Comparison of ENCODE assay signal across 10 cellular contexts in genomic region chr12:119008273-119008672, GRCh38. TPM values are rescaled to one million over a fixed set of nuclear protein-coding genes. Genes with fewer than 3 reads are reported as not detected.
DNase-seq lines count a peak whose midpoint lies in the region; ATAC-seq and TF ChIP-seq lines count a peak whose summit lies in the region.
"Not testable (repeated sequence)": the region's sequence is repeated elsewhere in the genome, so short reads cannot be mapped to it uniquely, and the experiment has no call there.
"Had no signal": no experiment of that assay in that cellular context is flagged by ENCODE, and none has a peak within 500 bp of the region (broad histone marks: within the 10 kb centered on the region; RNA-seq: fewer than 3 reads in every experiment).

No MANE protein-coding gene starts in this region.

- peaks cover 56% of the 10 kb centered on the region for H3K4me1 ChIP-seq in GM23338 (ENCODE audit: insufficient read depth)
- peaks cover 63% of the 10 kb centered on the region for H3K4me1 ChIP-seq in iPS-18a (ENCODE audit: control insufficient read depth, low read depth, low read length)
- not testable (repeated sequence) for H3K4me1 ChIP-seq in liver (ENCODE audit: control insufficient read depth in 4 of 4, insufficient read depth in 4 of 4, low read length in 3 of 4); upper lobe of right lung

- not testable (repeated sequence) for TF ChIP-seq EP300 in neural cell (conservative IDR thresholded peaks at IDR 0.05; ENCODE audit: poor library complexity, severe bottlenecking)

- not testable (repeated sequence) for H3K9ac ChIP-seq in iPS-18a (ENCODE audit: low read length); liver (ENCODE audit: low read depth in 1 of 2, low read length in 2 of 2); neural cell (ENCODE audit: low read length)

- not testable (repeated sequence) for H3K36me3 Mint-ChIP-seq in GM23338 (ENCODE audit: low read depth)
- H3K36me3 Mint-ChIP-seq in brain, result peaks cover 44% of the 10 kb centered on the region

- not testable (repeated sequence) for TF ChIP-seq CTCF in GM23338 (conservative IDR thresholded peaks at IDR 0.05; ENCODE audit: low read depth in 2 of 2); brain (conservative IDR thresholded peaks at IDR 0.05); liver (IDR thresholded peaks at IDR 0.05; ENCODE audit: low read depth, low read length, missing input control); neural cell (IDR thresholded peaks at IDR 0.05; ENCODE audit: poor library complexity, severe bottlenecking); upper lobe of right lung (IDR thresholded peaks at IDR 0.05)

- not testable (repeated sequence) for H3K9me3 ChIP-seq in iPS-18a (ENCODE audit: control insufficient read depth, low read depth, low read length); liver (ENCODE audit: control insufficient read depth in 4 of 4, low read length in 3 of 4); neural cell (ENCODE audit: low read length); upper lobe of right lung

- ATAC-seq in GM23338, result not testable (repeated sequence)
- peak; percentile 55 for ATAC-seq in upper lobe of right lung

- not testable (repeated sequence) for H3K36me3 ChIP-seq in GM23338 (ENCODE audit: insufficient read depth); iPS-18a (ENCODE audit: control insufficient read depth, low read depth, low read length); liver (ENCODE audit: control insufficient read depth in 4 of 4, insufficient read depth in 3 of 4, low read depth in 1 of 4, low read length in 3 of 4); neural cell (ENCODE audit: insufficient read depth, low read length); upper lobe of right lung

- 27% methylated on average over 1 of the region's 1 CpG for WGBS in liver

- peak overlapping the region; percentile 98; the same call in 1 of the 2 replicates for H2AFZ ChIP-seq in GM23338
- H2AFZ ChIP-seq in neural cell (ENCODE audit: low read depth, low read length), result not testable (repeated sequence)

- H3K27me3 ChIP-seq in GM23338 (ENCODE audit: insufficient read depth); iPS-18a (ENCODE audit: control insufficient read depth, insufficient read depth, low read length); liver (ENCODE audit: control insufficient read depth in 4 of 4, insufficient read depth in 4 of 4, low read length in 3 of 4); neural cell (ENCODE audit: insufficient read depth, low read depth, low read length): not testable (repeated sequence)
- H3K27me3 ChIP-seq in upper lobe of right lung, result peaks cover 23% of the 10 kb centered on the region

- not testable (repeated sequence) for H3F3A ChIP-seq in GM23338 (replicated peaks; ENCODE audit: low read depth); neural cell (ENCODE audit: insufficient read depth, low read length, poor library complexity, severe bottlenecking)

- intact Hi-C loops in upper lobe of right lung (cut with DNase I), result not testable (repeated sequence)

- not testable (repeated sequence) for H3K27ac Mint-ChIP-seq in GM23338
- peak overlapping the region in 4 of 5 experiments; percentile 84 to 96 (median 90) for H3K27ac Mint-ChIP-seq in brain

- peak overlapping the region; percentile 97 for H3K4me2 ChIP-seq in GM23338
- H3K4me2 ChIP-seq in neural cell (ENCODE audit: low read length), result not testable (repeated sequence)

- peaks cover 11% of the 10 kb centered on the region for H3K27me3 Mint-ChIP-seq in GM23338 (ENCODE audit: insufficient read depth, low read depth, poor library complexity)
- not testable (repeated sequence) for H3K27me3 Mint-ChIP-seq in brain

- not testable (repeated sequence) for DNase-seq in GM23338 (ENCODE audit: low spot score); upper lobe of right lung
- DNase-seq in NCI-H2171 treated with DMSO at 0.1 percent for 48 hours (lab: John Stamatoyannopoulos, UW), result peak; percentile 17

- not testable (repeated sequence) for H3K9me3 Mint-ChIP-seq in GM23338
- peaks cover 12 to 32% (median 23%) of the 10 kb centered on the region in 5 experiments for H3K9me3 Mint-ChIP-seq in brain

- H3K27ac ChIP-seq in GM23338 (ENCODE audit: low read depth); iPS-18a (ENCODE audit: low read length); liver (ENCODE audit: low read depth in 1 of 2, low read length in 2 of 2); neural cell (ENCODE audit: low read length); upper lobe of right lung: not testable (repeated sequence)

- H3K4me3 Mint-ChIP-seq in GM23338 (0 out of 3 replicates have a peak overlapping the region, but pooled peaks have one; percentile 56), brain (peak overlapping the region; percentile 69 to 81 (median 73))

- H3K4me3 ChIP-seq in GM23338, result peak overlapping the region; percentile 62
- peak overlapping the region; percentile 55 for H3K4me3 ChIP-seq in iPS-18a (ENCODE audit: low read length)
- H3K4me3 ChIP-seq in liver (ENCODE audit: low read depth in 1 of 3, low read length in 3 of 3); upper lobe of right lung: not testable (repeated sequence)
- H3K4me3 ChIP-seq in neural cell (ENCODE audit: low read length), result peak overlapping the region; percentile 53

- peaks cover 57% of the 10 kb centered on the region for H3K4me1 Mint-ChIP-seq in GM23338
- H3K4me1 Mint-ChIP-seq in brain, result peaks cover 65% of the 10 kb centered on the region

- H3K9me2 ChIP-seq in GM23338 (ENCODE audit: insufficient read depth); neural cell (ENCODE audit: insufficient read depth, low read length): not testable (repeated sequence)

- not testable (repeated sequence) for TF ChIP-seq RAD21 in liver (IDR thresholded peaks at IDR 0.05); neural cell (conservative IDR thresholded peaks at IDR 0.05)

- H4K20me1 ChIP-seq in GM23338 (replicated peaks; ENCODE audit: insufficient read depth); neural cell (ENCODE audit: insufficient read depth): not testable (repeated sequence)

- not testable (repeated sequence) for H3K79me2 ChIP-seq in GM23338 (replicated peaks; ENCODE audit: insufficient read depth); neural cell (replicated peaks; ENCODE audit: insufficient read depth, low read length)

TF ChIP-seq in liver, 16 proteins besides CTCF, POLR2A, EP300 and RAD21:
- TF ChIP-seq YY1 (IDR thresholded peaks at IDR 0.05) (peak; percentile 25), RXRA (IDR thresholded peaks at IDR 0.05) (peak in 1 of 2 donors; percentile 31), HNF4A (conservative IDR thresholded peaks at IDR 0.05) (peak in 1 of 2 donors; percentile 44)

RNA-seq across cellular contexts. Expression of gene SRRM4, which starts 26.9 kb away (rescaled TPM):
- total RNA-seq in GM23338 (2014; rRNA removed; shearing (Covaris generic)), result 0.63 and 0.93 TPM in 2 replicates
- polyA plus RNA-seq in GM23338 (2016; fragmentation: Nextera tagmentation; extraction: Ambion mirVana) (0.53 and 0.61 TPM in 2 replicates), brain (ENCODE audit: insufficient read depth, low read depth, low replicate concordance) (10.0 TPM), liver (not detected), neural cell (9.9 and 10.5 TPM in 2 replicates)
- total RNA-seq in liver (not detected), upper lobe of right lung (0.12 TPM)
- 11.2 and 18.6 TPM in 2 replicates for polyA minus RNA-seq in neural cell
- total RNA-seq: A673; Caco-2; CD8-positive, alpha-beta memory T cell had no signal
- polyA plus RNA-seq: CD8-positive, alpha-beta memory T cell had no signal
